In genomic region chr6:143092768-143093167, GRCh38 we compare ENCODE assay signal across 29 cellular contexts.
"Had no signal": no experiment of that assay in that cellular context is flagged by ENCODE, and none has a peak within 500 bp of the region (broad histone marks: within the 10 kb centered on the region; RNA-seq: fewer than 3 reads in every experiment).

No MANE protein-coding gene starts in this region.

- H3K4me2 ChIP-seq: hepatocyte had no signal

- H3K4me3 Mint-ChIP-seq: effector memory CD8-positive, alpha-beta T cell; endodermal cell had no signal

- H3K36me3 ChIP-seq: colonic mucosa, esophagus muscularis mucosa, esophagus squamous epithelium, gastrocnemius medialis, gastroesophageal sphincter, heart left ventricle had no signal

- H2AFZ ChIP-seq: hepatocyte had no signal

- H3K4me1 ChIP-seq: colonic mucosa, gastroesophageal sphincter had no signal

- H3K27me3 ChIP-seq: colonic mucosa, dorsolateral prefrontal cortex, esophagus muscularis mucosa, esophagus squamous epithelium, foreskin keratinocyte, gastrocnemius medialis, gastroesophageal sphincter, heart left ventricle, heart right ventricle, hepatocyte had no signal

- FAIRE-seq: colon, endometrium, endothelial cell of umbilical vein, frontal cortex had no signal

- H3K9me3 ChIP-seq: colonic mucosa, esophagus muscularis mucosa, esophagus squamous epithelium, gastrocnemius medialis, gastroesophageal sphincter, heart left ventricle, heart right ventricle had no signal

- H3K27ac Mint-ChIP-seq: endodermal cell had no signal

- H3K4me3 ChIP-seq: colonic mucosa, coronary artery, dorsolateral prefrontal cortex, esophagus muscularis mucosa, esophagus squamous epithelium, gastrocnemius medialis, gastroesophageal sphincter, heart left ventricle, heart right ventricle, hepatocyte had no signal

- H3K27ac ChIP-seq: colonic mucosa, coronary artery, dorsolateral prefrontal cortex, epithelial cell of prostate, esophagus muscularis mucosa, esophagus squamous epithelium, foreskin keratinocyte, gastrocnemius medialis, gastroesophageal sphincter, heart left ventricle, heart right ventricle, hepatocyte had no signal

- DNase-seq: colonic mucosa; cortex of kidney; dermis blood vessel endothelial cell; dorsolateral prefrontal cortex; effector CD4-positive, alpha-beta T cell; effector CD8-positive, alpha-beta T cell; effector memory CD4-positive, alpha-beta T cell; effector memory CD8-positive, alpha-beta T cell; endodermal cell; erythroblast; esophagus squamous epithelium; foreskin fibroblast; foreskin keratinocyte; foreskin melanocyte; gastrocnemius medialis; glutamatergic neuron; head of caudate nucleus; heart left ventricle; heart right ventricle had no signal

- H3K9me3 Mint-ChIP-seq: effector memory CD8-positive, alpha-beta T cell; endodermal cell had no signal

- ATAC-seq: effector memory CD8-positive, alpha-beta T cell; esophagus mucosa; foreskin keratinocyte; gastrocnemius medialis; gastroesophageal sphincter; heart left ventricle; heart right ventricle had no signal

- H3K27me3 Mint-ChIP-seq: effector memory CD8-positive, alpha-beta T cell had no signal
